In the genomic region with DNA sequence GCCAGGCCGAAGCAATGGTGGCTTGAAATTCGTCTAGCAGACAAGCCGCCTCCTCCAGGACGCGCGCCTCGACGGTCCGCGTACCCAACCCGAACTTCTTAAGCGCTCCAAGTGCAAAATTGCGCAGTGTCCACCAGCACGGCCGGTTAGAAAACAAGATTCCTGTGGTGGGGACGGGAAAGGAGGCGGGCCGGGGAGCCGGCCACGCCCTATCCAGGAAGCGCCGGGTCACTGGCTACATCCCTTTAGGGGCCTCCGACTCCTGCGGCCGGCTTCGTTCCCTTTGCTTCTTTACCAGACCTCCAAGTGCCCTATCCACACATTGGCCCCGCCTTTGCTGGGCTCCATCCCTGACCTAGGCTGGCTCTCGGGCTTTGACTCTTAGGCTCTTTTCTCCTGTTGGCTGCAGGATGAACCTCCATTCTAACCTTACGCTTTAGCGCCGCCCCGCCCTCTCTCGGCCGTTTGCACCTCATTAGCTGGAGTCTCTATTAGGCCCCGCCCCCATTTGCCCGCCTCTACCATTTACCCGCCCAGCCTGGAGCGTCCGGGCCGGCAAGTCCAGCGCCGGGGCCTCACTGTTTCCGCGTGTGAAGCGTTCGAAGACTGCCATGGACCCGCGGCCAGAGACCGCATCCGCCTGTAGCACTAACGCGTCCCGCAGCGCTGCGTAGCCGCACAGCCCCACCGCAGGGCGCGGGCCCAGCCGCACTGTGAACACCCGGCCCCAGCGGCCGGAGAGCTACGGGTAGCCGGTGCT, we compare ENCODE assay signal across 9 cellular contexts. TPM values are rescaled to one million over a fixed set of nuclear protein-coding genes. Genes with fewer than 3 reads are reported as not detected.
A peak's percentile ranks its signal among the peaks of the same experiment; 100 is the strongest.
DNase-seq lines count a peak whose midpoint lies in the region; ATAC-seq and TF ChIP-seq lines count a peak whose summit lies in the region.
"Not testable (repeated sequence)": the region's sequence is repeated elsewhere in the genome, so short reads cannot be mapped to it uniquely, and the experiment has no call there.
"Had no signal": no experiment of that assay in that cellular context is flagged by ENCODE, and none has a peak within 500 bp of the region (broad histone marks: within the 10 kb centered on the region; RNA-seq: fewer than 3 reads in every experiment).

No MANE protein-coding gene starts in this region.

- H3K4me3 ChIP-seq in OCI-LY7 (ENCODE audit: low read depth, low read length, poor library complexity, severe bottlenecking): peak overlapping the region; percentile 32
- peak overlapping the region; percentile 66 for H3K4me3 ChIP-seq in psoas muscle

- peaks cover 62% of the 10 kb centered on the region for H3K4me1 Mint-ChIP-seq in activated T-cell treated with anti-CD3 and anti-CD28 coated beads, Interleukin-2, amount 50 U/mL, for 24 hours (ENCODE audit: low read depth)

- H4K20me1 ChIP-seq in OCI-LY7 (ENCODE audit: insufficient read depth, low read length): not testable (repeated sequence)

- 3 to 6% (median 4%) methylated on average over 40 to 64 of the region's 65 CpGs for WGBS in psoas muscle, 3 donors

- not testable (repeated sequence) for H3K27me3 Mint-ChIP-seq in activated T-cell treated with anti-CD3 and anti-CD28 coated beads, Interleukin-2, amount 50 U/mL, for 24 hours

- peaks cover 26% of the 10 kb centered on the region for H3K4me1 ChIP-seq in OCI-LY7 (ENCODE audit: insufficient read depth, low read length, poor library complexity, severe bottlenecking)
- H3K4me1 ChIP-seq in psoas muscle: peaks cover 14% of the 10 kb centered on the region

- peak; percentile 62 for ATAC-seq in GM19025 (IDR thresholded peaks at IDR 0.05; ENCODE audit: low read depth, unreplicated experiment)
- peak; percentile 52 for ATAC-seq in HG03280 (IDR thresholded peaks at IDR 0.05; ENCODE audit: unreplicated experiment)
- peak; percentile 84 to 93 (median 90) for ATAC-seq in psoas muscle

- POLR2A ChIA-PET in OCI-LY7 (lab: Charles Lee): not testable (repeated sequence)

- peaks cover 42% of the 10 kb centered on the region for H3K36me3 ChIP-seq in OCI-LY7 (ENCODE audit: insufficient read depth, low read length)
- peaks cover 0 to 33% of the 10 kb centered on the region in 2 donors for H3K36me3 ChIP-seq in psoas muscle (ENCODE audit: insufficient read depth in 1 of 2, low read depth in 1 of 2)

- not testable (repeated sequence) for H3K79me2 ChIP-seq in OCI-LY7 (ENCODE audit: insufficient read depth, low read depth, low read length)

- not testable (repeated sequence) for TF ChIP-seq CTCF in OCI-LY7 (conservative IDR thresholded peaks at IDR 0.05; ENCODE audit: low read length); psoas muscle (IDR thresholded peaks at IDR 0.05)

- H3K9me3 ChIP-seq in OCI-LY7 (ENCODE audit: low read length); psoas muscle: not testable (repeated sequence)

- not testable (repeated sequence) for H3K9me3 Mint-ChIP-seq in activated T-cell treated with anti-CD3 and anti-CD28 coated beads, Interleukin-2, amount 50 U/mL, for 24 hours

- peak overlapping the region; percentile 57 for H3K4me2 ChIP-seq in OCI-LY7 (ENCODE audit: low read length)

- not testable (repeated sequence) for H3K27me3 ChIP-seq in psoas muscle (ENCODE audit: insufficient read depth in 3 of 3, low read length in 2 of 3)

- CTCF ChIA-PET in OCI-LY7 (lab: Charles Lee; ENCODE audit: unreplicated experiment): not testable (repeated sequence)

- intact Hi-C loops in OCI-LY7 (cut with micrococcal nuclease; ENCODE audit: unreplicated experiment); psoas muscle (cut with DNase I): not testable (repeated sequence)

- peaks cover 42% of the 10 kb centered on the region for H3K36me3 Mint-ChIP-seq in activated T-cell treated with anti-CD3 and anti-CD28 coated beads, Interleukin-2, amount 50 U/mL, for 24 hours (ENCODE audit: low read depth)

- H2AFZ ChIP-seq in OCI-LY7 (ENCODE audit: low read length): not testable (repeated sequence)

- H3K9me2 ChIP-seq in OCI-LY7 (ENCODE audit: insufficient read depth, low read length): not testable (repeated sequence)

- H3K4me3 Mint-ChIP-seq in activated T-cell treated with anti-CD3 and anti-CD28 coated beads, Interleukin-2, amount 50 U/mL, for 24 hours: peak overlapping the region; percentile 81

- peak overlapping the region; percentile 54 for H3K27ac Mint-ChIP-seq in activated T-cell treated with anti-CD3 and anti-CD28 coated beads, Interleukin-2, amount 50 U/mL, for 24 hours

- not testable (repeated sequence) for BruUV-seq in OCI-LY7 (replicated peaks; lab: Mats Ljungman, UMichigan)

- DNase-seq in AG08396 (ENCODE audit: low spot score): peak; percentile 39
- DNase-seq in OCI-LY7 (ENCODE audit: low spot score): not testable (repeated sequence)
- peak; percentile 80 for DNase-seq in activated T-cell treated with anti-CD3 and anti-CD28 coated beads, Interleukin-2, amount 50 U/mL, for 24 hours
- peak; percentile 27 for DNase-seq in effector CD4-positive, alpha-beta T cell
- DNase-seq in islet precursor cell: peak; percentile 97
- peak; percentile 85 to 89 for DNase-seq in psoas muscle

- H3K27ac ChIP-seq in OCI-LY7 (ENCODE audit: low read depth, low read length, poor library complexity, severe bottlenecking): not testable (repeated sequence)
- H3K27ac ChIP-seq in psoas muscle: peak overlapping the region; percentile 72

RNA-seq across cellular contexts. Expression of a gene that starts 11.8 kb away (rescaled TPM):
- 76.1 and 81.6 TPM in 2 replicates for total RNA-seq in OCI-LY7 (2014; rRNA removed; shearing (Covaris generic))
- total RNA-seq in OCI-LY7 (2022) (87.9 and 90.8 TPM in 2 replicates), psoas muscle (10 to 100 TPM; 34.9 to 42.9 (median 38.9) TPM)
- 10 to 100 TPM; 45.8 to 67.6 (median 50.0) TPM for polyA plus RNA-seq in psoas muscle

RNA-seq across cellular contexts. Expression of a gene that starts 32.8 kb away (rescaled TPM):
- total RNA-seq in OCI-LY7 (2014; rRNA removed; shearing (Covaris generic)): 32.2 and 37.1 TPM in 2 replicates
- total RNA-seq in OCI-LY7 (2022) (51.3 and 56.3 TPM in 2 replicates), psoas muscle (10 to 100 TPM in 3 of 4 donors, 1 to 10 TPM in 1; 8.2 to 14.5 (median 13.9) TPM)
- polyA plus RNA-seq in psoas muscle: 10 to 100 TPM; 19.2 to 28.7 (median 23.4) TPM

RNA-seq across cellular contexts. Expression of a gene that starts 35.5 kb away (rescaled TPM):
- total RNA-seq in OCI-LY7 (2014; rRNA removed; shearing (Covaris generic)): not detected in 2 replicates
- not detected in 2 replicates for total RNA-seq in OCI-LY7 (2022)
- 1 to 10 TPM in 1 of 4 donors, not detected in 3; 1.3 TPM for total RNA-seq in psoas muscle
- under 1 TPM in 2 of 3 donors, not detected in 1; 0.38 to 0.77 TPM for polyA plus RNA-seq in psoas muscle
- total RNA-seq: PC-3 had no signal

RNA-seq across cellular contexts. Expression of a gene that starts 39.4 kb away (rescaled TPM):
- total RNA-seq in OCI-LY7 (2014; rRNA removed; shearing (Covaris generic)): not detected in 2 replicates
- total RNA-seq in OCI-LY7 (2022) (not detected in 2 replicates), psoas muscle (under 1 TPM in 1 of 4 donors, not detected in 3; 0.32 TPM)
- not detected for polyA plus RNA-seq in psoas muscle
- total RNA-seq: PC-3 had no signal

RNA-seq across cellular contexts. Expression of a gene that starts 59.8 kb away (rescaled TPM):
- total RNA-seq in OCI-LY7 (2014; rRNA removed; shearing (Covaris generic)): 315 and 328 TPM in 2 replicates
- total RNA-seq in OCI-LY7 (2022) (214 and 244 TPM in 2 replicates), psoas muscle (10 to 100 TPM; 27.5 to 43.6 (median 33.5) TPM)
- polyA plus RNA-seq in psoas muscle: 10 to 100 TPM; 21.5 to 34.2 (median 22.5) TPM
